Comparison of ENCODE assay signal across 19 cellular contexts in genomic region chr6:154590770-154591169, GRCh38.
DNase-seq lines count a peak whose midpoint lies in the region; ATAC-seq, FAIRE-seq and TF ChIP-seq lines count a peak whose summit lies in the region.
"Had no signal": no experiment of that assay in that cellular context is flagged by ENCODE, and none has a peak within 500 bp of the region (broad histone marks: within the 10 kb centered on the region; RNA-seq: fewer than 3 reads in every experiment).

No MANE protein-coding gene starts in this region.

- H3K9me3 Mint-ChIP-seq in neural progenitor cell = no peaks in the 10 kb centered on the region
- H3K9me3 Mint-ChIP-seq: activated naive CD4-positive, alpha-beta T cell treated with anti-CD3 and anti-CD28 coated beads for 36 hours; H9 had no signal

- no peaks in the 10 kb centered on the region for H3K27me3 ChIP-seq in small intestine (ENCODE audit: control insufficient read depth in 2 of 2, insufficient read depth in 2 of 2, low read length in 2 of 2)
- H3K27me3 ChIP-seq in neural progenitor cell = no peaks in the 10 kb centered on the region
- H3K27me3 ChIP-seq: BLaER1 treated with 17β-estradiol and CSF1 and Interleukin-3, amounts not matched to agents 10 nM and 100 nM; MG63; thyroid gland had no signal

- FAIRE-seq in small intestine (lab: Jason Lieb, UNC) = no peak
- FAIRE-seq: kidney had no signal

- H3K36me3 ChIP-seq in small intestine (ENCODE audit: control insufficient read depth in 2 of 2, insufficient read depth in 2 of 2, low read length in 2 of 2) = no peaks in the 10 kb centered on the region
- H3K36me3 ChIP-seq in neural progenitor cell = no peaks in the 10 kb centered on the region
- H3K36me3 ChIP-seq: BLaER1 treated with 17β-estradiol and CSF1 and Interleukin-3, amounts not matched to agents 10 nM and 100 nM; MG63; thyroid gland had no signal

- H3K27ac Mint-ChIP-seq in neural progenitor cell = no peak overlapping the region
- H3K27ac Mint-ChIP-seq: activated naive CD4-positive, alpha-beta T cell treated with anti-CD3 and anti-CD28 coated beads for 36 hours; H9 had no signal

- TF ChIP-seq CTCF in neural progenitor cell (IDR thresholded peaks at IDR 0.05) = no peak

- H3K4me3 ChIP-seq in small intestine (ENCODE audit: low read depth in 1 of 2, low read length in 2 of 2) = no peak overlapping the region
- no peak overlapping the region for H3K4me3 ChIP-seq in neural progenitor cell
- H3K4me3 ChIP-seq: BLaER1 treated with 17β-estradiol and CSF1 and Interleukin-3, amounts not matched to agents 10 nM and 100 nM; MG63; thyroid gland had no signal

- H3K27ac ChIP-seq in small intestine (ENCODE audit: low read depth in 1 of 2, low read length in 1 of 2) = no peak overlapping the region
- H3K27ac ChIP-seq in neural progenitor cell = no peak overlapping the region
- H3K27ac ChIP-seq: 22Rv1; BLaER1 treated with 17β-estradiol and CSF1 and Interleukin-3, amounts not matched to agents 10 nM and 100 nM; thyroid gland had no signal

- H3K27me3 Mint-ChIP-seq in neural progenitor cell (ENCODE audit: insufficient read depth, low read depth) = peaks cover 4% of the 10 kb centered on the region

- no peak overlapping the region for H3K4me3 Mint-ChIP-seq in neural progenitor cell
- H3K4me3 Mint-ChIP-seq: activated naive CD4-positive, alpha-beta T cell treated with anti-CD3 and anti-CD28 coated beads for 36 hours; H9 had no signal

- no peak overlapping the region for H3K4me2 ChIP-seq in neural progenitor cell
- H3K4me2 ChIP-seq: BLaER1 treated with 17β-estradiol and CSF1 and Interleukin-3, amounts not matched to agents 10 nM and 100 nM had no signal

- no peak overlapping the region for H3K9ac ChIP-seq in neural progenitor cell
- H3K9ac ChIP-seq: BLaER1 treated with 17β-estradiol and CSF1 and Interleukin-3, amounts not matched to agents 10 nM and 100 nM had no signal

- no peaks in the 10 kb centered on the region for H3K36me3 Mint-ChIP-seq in neural progenitor cell

- no peaks in the 10 kb centered on the region for H3K79me2 ChIP-seq in neural progenitor cell (ENCODE audit: low read depth)

- H3K4me1 Mint-ChIP-seq in neural progenitor cell = no peaks in the 10 kb centered on the region

- H2AFZ ChIP-seq in neural progenitor cell (replicated peaks) = no peak overlapping the region

- no peak for ATAC-seq in HG03139 (IDR thresholded peaks at IDR 0.05; ENCODE audit: unreplicated experiment)

- no peaks in the 10 kb centered on the region for H4K20me1 ChIP-seq in neural progenitor cell (ENCODE audit: low read depth)
- H4K20me1 ChIP-seq: BLaER1 treated with 17β-estradiol and CSF1 and Interleukin-3, amounts not matched to agents 10 nM and 100 nM had no signal

- no peaks in the 10 kb centered on the region for H3K9me3 ChIP-seq in small intestine (ENCODE audit: control insufficient read depth, low read depth)
- no peaks in the 10 kb centered on the region for H3K9me3 ChIP-seq in neural progenitor cell (ENCODE audit: low read depth)
- H3K9me3 ChIP-seq: BLaER1 treated with 17β-estradiol and CSF1 and Interleukin-3, amounts not matched to agents 10 nM and 100 nM; MG63; thyroid gland had no signal

- H3K4me1 ChIP-seq in small intestine (ENCODE audit: control insufficient read depth in 2 of 2, insufficient read depth in 1 of 2, low read depth in 1 of 2, low read length in 1 of 2) (no peaks in the 10 kb centered on the region), neural progenitor cell (peaks cover 13% of the 10 kb centered on the region)
- H3K4me1 ChIP-seq: BLaER1 treated with 17β-estradiol and CSF1 and Interleukin-3, amounts not matched to agents 10 nM and 100 nM; thyroid gland had no signal

- H3F3A ChIP-seq in neural progenitor cell (ENCODE audit: low read depth) = peaks cover 5% of the 10 kb centered on the region

- DNase-seq in DMS 273 (lab: John Stamatoyannopoulos, UW; ENCODE audit: unreplicated experiment) (peak; percentile 24), DMS 273 treated with DMSO at 0.1 percent for 48 hours (lab: John Stamatoyannopoulos, UW) (no peak), NCI-H2081 (lab: John Stamatoyannopoulos, UW) (peak; percentile 90 to 99), NCI-H774 (lab: John Stamatoyannopoulos, UW) (peak; percentile 99), small intestine (peak; percentile 57), UCSD-AML1 (lab: John Stamatoyannopoulos, UW; ENCODE audit: unreplicated experiment) (no peak), neural progenitor cell (ENCODE audit: low spot score) (no peak)
- DNase-seq: activated naive CD4-positive, alpha-beta T cell treated with anti-CD3 and anti-CD28 coated beads for 36 hours; cortex of kidney; H9; kidney; MG63; nucleus accumbens; SIG-M5; stimulated activated CD4-positive, alpha-beta T cell treated with anti-CD3 and anti-CD28 coated beads, Interleukin-4, amount 100 ng/mL, for 24 hours; thyroid gland had no signal

- WGBS in small intestine, 3 donors = 9 to 58% (median 21%) methylated on average over 4 of the region's 4 CpGs

Comparison
In these comparisons a context has a peak if more than half of its experiments do, and no peak if none do; other contexts are left out.
1. DNase-seq: peak in DMS 273 (single experiment), NCI-H2081 (2 of 2), NCI-H774 (single experiment) and small intestine (single experiment); none in DMS 273 treated with DMSO at 0.1 percent for 48 hours (single experiment), UCSD-AML1 (single experiment) and neural progenitor cell (single experiment).